Comparison of ENCODE assay signal across 19 cellular contexts in genomic region chr4:133160853-133161252, GRCh38. TPM values are rescaled to one million over a fixed set of nuclear protein-coding genes. Genes with fewer than 3 reads are reported as not detected.
"Had no signal": no experiment of that assay in that cellular context is flagged by ENCODE, and none has a peak within 500 bp of the region (broad histone marks: within the 10 kb centered on the region; RNA-seq: fewer than 3 reads in every experiment).

No MANE protein-coding gene starts in this region.

- H3K27ac ChIP-seq: colonic mucosa, esophagus muscularis mucosa, foreskin keratinocyte, gastroesophageal sphincter, heart left ventricle, hepatocyte, left lung, lower lobe of right lung had no signal

- H3K27me3 ChIP-seq: colonic mucosa, esophagus muscularis mucosa, foreskin keratinocyte, gastroesophageal sphincter, hepatocyte, left lung had no signal

- H3K36me3 ChIP-seq: colonic mucosa, esophagus muscularis mucosa, gastroesophageal sphincter, heart left ventricle, left lung, lower lobe of right lung had no signal

- H3K27ac Mint-ChIP-seq: dendritic cell treated with granulocyte-macrophage colony-stimulating factor and Interleukin-4, amounts not matched to agents 40 ng/mL and 50 ng/mL, for 4 days; mesothelial cell of epicardium; naive B cell had no signal

- H3K4me3 Mint-ChIP-seq: dendritic cell treated with granulocyte-macrophage colony-stimulating factor and Interleukin-4, amounts not matched to agents 40 ng/mL and 50 ng/mL, for 4 days; mesothelial cell of epicardium; naive B cell had no signal

- H3K4me1 Mint-ChIP-seq: naive B cell had no signal

- H3K4me3 ChIP-seq: colonic mucosa, esophagus muscularis mucosa, gastroesophageal sphincter, heart left ventricle, hepatocyte, left lung, lower lobe of right lung, mucosa of descending colon had no signal

- H2AFZ ChIP-seq: hepatocyte had no signal

- H3K9me3 ChIP-seq: colonic mucosa, esophagus muscularis mucosa, gastroesophageal sphincter, heart left ventricle, left lung, lower lobe of right lung, mucosa of descending colon had no signal

- H3K4me2 ChIP-seq: hepatocyte had no signal

- H3K9me3 Mint-ChIP-seq: dendritic cell treated with granulocyte-macrophage colony-stimulating factor and Interleukin-4, amounts not matched to agents 40 ng/mL and 50 ng/mL, for 4 days; mesothelial cell of epicardium had no signal

- H3K36me3 Mint-ChIP-seq: mesothelial cell of epicardium, naive B cell had no signal

- H3K27me3 Mint-ChIP-seq: naive B cell had no signal

- H3K4me1 ChIP-seq: colonic mucosa, esophagus muscularis mucosa, foreskin keratinocyte, gastroesophageal sphincter, heart left ventricle, left lung, lower lobe of right lung had no signal

- DNase-seq: colonic mucosa; cortex of kidney; effector CD4-positive, alpha-beta T cell; effector memory CD4-positive, alpha-beta T cell; foreskin keratinocyte; heart left ventricle; left cardiac atrium; left lung; left ventricle myocardium superior; lower lobe of right lung; mesenchymal stem cell; mucosa of descending colon; naive B cell had no signal

RNA-seq across cellular contexts. Expression of gene PCDH10, which starts 11.8 kb away (rescaled TPM):
- total RNA-seq: foreskin keratinocyte had no signal
- polyA plus RNA-seq: keratinocyte had no signal
